11 cellular contexts compared by ENCODE assay signal in the genomic region with DNA sequence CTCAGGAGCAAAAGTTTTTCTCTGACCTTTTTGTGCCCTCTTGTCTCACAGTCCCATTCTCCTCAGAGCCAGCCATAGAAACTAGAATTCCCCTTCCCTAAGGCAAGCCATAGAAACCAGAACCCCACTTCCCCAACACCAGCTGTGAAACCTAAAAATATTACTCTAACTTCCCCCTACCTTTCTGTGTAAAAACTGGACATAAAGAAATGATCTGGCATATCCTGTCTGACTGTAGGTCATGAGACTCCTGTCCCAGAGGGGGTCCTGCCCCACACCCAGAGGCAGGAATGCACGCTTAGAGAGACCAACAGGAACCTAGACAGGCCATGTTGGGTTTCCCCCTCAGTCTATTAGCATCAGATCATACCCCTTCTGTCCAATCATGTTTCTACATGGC.
DNase-seq lines count a peak whose midpoint lies in the region; ATAC-seq, FAIRE-seq and TF ChIP-seq lines count a peak whose summit lies in the region.
"Had no signal": no experiment of that assay in that cellular context is flagged by ENCODE, and none has a peak within 500 bp of the region (broad histone marks: within the 10 kb centered on the region; RNA-seq: fewer than 3 reads in every experiment).

No MANE protein-coding gene starts in this region.

- H3K36me3 Mint-ChIP-seq in nephron progenitor cell (ENCODE audit: low read depth), result peaks cover 73% of the 10 kb centered on the region

- no peaks in the 10 kb centered on the region for H3K27me3 Mint-ChIP-seq in nephron progenitor cell (ENCODE audit: low read depth, poor library complexity)
- H3K27me3 Mint-ChIP-seq: T-cell had no signal

- ATAC-seq in GM18867 (IDR thresholded peaks at IDR 0.05; ENCODE audit: unreplicated experiment) (peak; percentile 60), GM21723 (IDR thresholded peaks at IDR 0.05; ENCODE audit: unreplicated experiment) (peak; percentile 51), HG03442 (IDR thresholded peaks at IDR 0.05; ENCODE audit: unreplicated experiment) (peak; percentile 88), HG03439 (IDR thresholded peaks at IDR 0.05; ENCODE audit: unreplicated experiment) (no peak)
- ATAC-seq: activated T-cell treated with anti-CD3 and anti-CD28 coated beads, Interleukin-2, amount 50 U/mL, for 4 hours; T-cell had no signal

- no peaks in the 10 kb centered on the region for H3K9me3 Mint-ChIP-seq in nephron progenitor cell
- H3K9me3 Mint-ChIP-seq: activated T-cell treated with anti-CD3 and anti-CD28 coated beads, Interleukin-2, amount 50 U/mL, for 4 hours; T-cell had no signal

- FAIRE-seq in D721Med (lab: Jason Lieb, UNC), result no peak

- DNase-seq in nephron progenitor cell (no peak), D721Med (ENCODE audit: insufficient read length, low spot score) (no peak), AG20443 (ENCODE audit: low spot score) (no peak), putamen (ENCODE audit: low spot score) (no peak)
- DNase-seq: activated T-cell treated with anti-CD3 and anti-CD28 coated beads, Interleukin-2, amount 50 U/mL, for 4 hours; NCI-H774; T-cell had no signal

- H3K4me3 Mint-ChIP-seq in nephron progenitor cell, result no peak overlapping the region
- H3K4me3 Mint-ChIP-seq: activated T-cell treated with anti-CD3 and anti-CD28 coated beads, Interleukin-2, amount 50 U/mL, for 4 hours; T-cell had no signal

- TF ChIP-seq CTCF in nephron progenitor cell (IDR thresholded peaks at IDR 0.05) (no peak), D721Med (IDR thresholded peaks at IDR 0.05; ENCODE audit: insufficient read depth, missing control alignments) (no peak)

- H3K27ac Mint-ChIP-seq in nephron progenitor cell, result peak overlapping the region; percentile 78
- H3K27ac Mint-ChIP-seq: T-cell had no signal

- H3K4me1 Mint-ChIP-seq in nephron progenitor cell, result peaks cover 18% of the 10 kb centered on the region
